31 cellular contexts compared by ENCODE assay signal in genomic region chr3:25410703-25411102, GRCh38. TPM values are rescaled to one million over a fixed set of nuclear protein-coding genes. Genes with fewer than 3 reads are reported as not detected.
"Had no signal": no experiment of that assay in that cellular context is flagged by ENCODE, and none has a peak within 500 bp of the region (broad histone marks: within the 10 kb centered on the region; RNA-seq: fewer than 3 reads in every experiment).

No MANE protein-coding gene starts in this region.

- H3K4me3 ChIP-seq: MG63, SK-N-MC had no signal

- H3K9me3 ChIP-seq: MG63 had no signal

- H3K9me3 Mint-ChIP-seq: activated CD4-positive, alpha-beta memory T cell treated with anti-CD3 and anti-CD28 coated beads for 36 hours; activated CD4-positive, alpha-beta T cell treated with anti-CD3 and anti-CD28 coated beads, Interleukin-2, amount 10 ng/mL, durations not matched to agents 7 days and 5 days; activated naive CD4-positive, alpha-beta T cell treated with anti-CD3 and anti-CD28 coated beads for 36 hours; activated T-helper 17 cell treated with anti-CD3 and anti-CD28 coated beads, Interleukin-2, amount 50 U/mL, for 72 hours had no signal

- FAIRE-seq: astrocyte, TTC549 had no signal

- H3K36me3 ChIP-seq: MG63 had no signal

- H3K27ac ChIP-seq: SK-N-MC had no signal

- H3K4me1 Mint-ChIP-seq: activated B cell treated with CpG ODN at 0.5 μM for 24 hours; activated CD4-positive, alpha-beta T cell treated with anti-CD3 and anti-CD28 coated beads, Interleukin-2, amount 10 ng/mL, durations not matched to agents 7 days and 5 days; activated T-helper 17 cell treated with anti-CD3 and anti-CD28 coated beads, Interleukin-2, amount 50 U/mL, for 72 hours; brain; T-cell had no signal

- H3K36me3 Mint-ChIP-seq: activated CD4-positive, alpha-beta memory T cell treated with anti-CD3 and anti-CD28 coated beads for 36 hours; activated naive CD8-positive, alpha-beta T cell; brain; T-cell had no signal

- ATAC-seq: activated T-helper 17 cell treated with anti-CD3 and anti-CD28 coated beads, Interleukin-2, amount 50 U/mL, for 72 hours; T-cell had no signal

- H3K27me3 Mint-ChIP-seq: activated B cell treated with CpG ODN at 0.5 μM for 24 hours; activated CD4-positive, alpha-beta memory T cell treated with anti-CD3 and anti-CD28 coated beads for 36 hours; activated CD4-positive, alpha-beta T cell treated with anti-CD3 and anti-CD28 coated beads, Interleukin-2, amount 10 ng/mL, durations not matched to agents 7 days and 5 days; activated T-helper 17 cell treated with anti-CD3 and anti-CD28 coated beads, Interleukin-2, amount 50 U/mL, for 72 hours; brain had no signal

- DNase-seq: activated B cell treated with CpG ODN at 0.5 μM for 24 hours; activated CD4-positive, alpha-beta memory T cell treated with anti-CD3 and anti-CD28 coated beads for 36 hours; activated CD4-positive, alpha-beta T cell treated with anti-CD3 and anti-CD28 coated beads for 1 hour; activated CD4-positive, alpha-beta T cell treated with anti-CD3 and anti-CD28 coated beads, Interleukin-2, amount 10 ng/mL, durations not matched to agents 7 days and 5 days; activated gamma-delta T cell; activated naive CD4-positive, alpha-beta T cell treated with anti-CD3 and anti-CD28 coated beads for 36 hours; activated T-cell treated with anti-CD3 and anti-CD28 coated beads for 4 hours; activated T-cell treated with anti-CD3 and anti-CD28 coated beads, Interleukin-2, amount 50 U/mL, for 48 hours; amygdala; MG63; MV-4-11; NCI-H1092 treated with DMSO at 0.1 percent for 48 hours; NCI-H1417 treated with DMSO at 0.1 percent for 48 hours; NCI-H1694; NCI-H2029; NCI-H2107; NCI-H345; NCI-H510A; NCI-H526 treated with DMSO at 0.1 percent for 48 hours; NCI-H82; T-cell; T-helper 2 cell; T1000 had no signal

- H3K27me3 ChIP-seq: MG63 had no signal

- H3K4me3 Mint-ChIP-seq: activated B cell treated with CpG ODN at 0.5 μM for 24 hours; activated CD4-positive, alpha-beta memory T cell treated with anti-CD3 and anti-CD28 coated beads for 36 hours; activated CD4-positive, alpha-beta T cell treated with anti-CD3 and anti-CD28 coated beads, Interleukin-2, amount 10 ng/mL, durations not matched to agents 7 days and 5 days; activated naive CD4-positive, alpha-beta T cell treated with anti-CD3 and anti-CD28 coated beads for 36 hours; activated naive CD8-positive, alpha-beta T cell; activated T-helper 17 cell treated with anti-CD3 and anti-CD28 coated beads, Interleukin-2, amount 50 U/mL, for 72 hours; brain; T-cell had no signal

- H3K27ac Mint-ChIP-seq: activated B cell treated with CpG ODN at 0.5 μM for 24 hours; activated CD4-positive, alpha-beta memory T cell treated with anti-CD3 and anti-CD28 coated beads for 36 hours; activated CD4-positive, alpha-beta T cell treated with anti-CD3 and anti-CD28 coated beads, Interleukin-2, amount 10 ng/mL, durations not matched to agents 7 days and 5 days; activated naive CD4-positive, alpha-beta T cell treated with anti-CD3 and anti-CD28 coated beads for 36 hours; activated naive CD8-positive, alpha-beta T cell; activated T-helper 17 cell treated with anti-CD3 and anti-CD28 coated beads, Interleukin-2, amount 50 U/mL, for 72 hours; T-cell had no signal

RNA-seq across cellular contexts. Expression of gene RARB, which starts 17.4 kb away (rescaled TPM):
- total RNA-seq: activated B cell treated with CpG ODN at 0.5 μM for 24 hours; activated CD4-positive, alpha-beta memory T cell treated with anti-CD3 and anti-CD28 coated beads for 36 hours; activated CD4-positive, alpha-beta T cell treated with anti-CD3 and anti-CD28 coated beads, Interleukin-2, amount 10 ng/mL, durations not matched to agents 7 days and 5 days; activated CD8-positive, alpha-beta memory T cell treated with anti-CD3 and anti-CD28 coated beads for 36 hours; activated naive CD4-positive, alpha-beta T cell treated with anti-CD3 and anti-CD28 coated beads for 36 hours; activated T-helper 17 cell treated with anti-CD3 and anti-CD28 coated beads, Interleukin-2, amount 50 U/mL, for 72 hours; OCI-LY7; T-cell had no signal
